ENCODE assay signal across 1 cellular context in the genomic region with DNA sequence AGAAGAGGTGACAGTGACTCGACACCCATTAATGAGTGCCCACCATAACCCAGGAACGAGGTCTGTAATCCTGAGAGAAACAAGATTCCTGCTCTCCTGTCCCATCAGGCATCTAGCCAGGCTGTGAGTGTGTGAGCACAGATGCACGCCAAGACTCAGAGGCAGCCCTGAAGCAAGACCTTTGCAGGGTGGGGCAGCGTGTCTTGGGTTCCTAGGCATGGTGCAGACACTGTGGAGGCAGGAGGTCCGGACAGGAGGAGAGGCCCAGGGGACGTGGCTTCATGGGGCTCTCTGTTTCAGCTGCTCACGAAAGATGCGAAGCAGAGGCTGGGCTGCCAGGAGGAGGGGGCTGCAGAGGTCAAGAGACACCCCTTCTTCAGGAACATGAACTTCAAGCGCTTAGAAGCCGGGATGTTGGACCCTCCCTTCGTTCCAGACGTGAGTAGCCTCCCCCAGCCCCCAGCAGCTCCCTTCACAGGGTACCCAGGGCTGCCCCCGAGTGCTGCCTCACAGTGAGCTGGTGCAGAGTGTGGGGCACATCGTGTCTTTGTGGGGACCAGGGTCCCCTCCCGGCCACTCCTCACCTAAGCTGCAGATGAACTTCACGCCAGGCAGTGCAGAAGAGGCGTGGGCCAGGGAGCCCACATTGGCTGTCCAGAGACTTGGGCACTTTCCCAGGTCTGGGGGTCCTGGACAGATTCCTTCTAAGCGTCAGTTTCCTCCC.
TF ChIP-seq lines count a peak whose summit lies in the region.

No MANE protein-coding gene starts in this region.

TF ChIP-seq in IMR-90, 13 proteins besides CTCF, POLR2A, EP300 and RAD21:
- TF ChIP-seq RCOR1 (IDR thresholded peaks at IDR 0.05; ENCODE audit: insufficient replicate concordance, low read length) (no peak), ELK1 (IDR thresholded peaks at IDR 0.05; ENCODE audit: borderline replicate concordance, low read depth, low read length) (no peak), CHD1 (IDR thresholded peaks at IDR 0.05; ENCODE audit: low read depth, low read length) (no peak), BHLHE40 (IDR thresholded peaks at IDR 0.05; ENCODE audit: low read depth, low read length) (no peak), MAFK (IDR thresholded peaks at IDR 0.05; ENCODE audit: low read depth, low read length) (no peak), SMC3 (IDR thresholded peaks at IDR 0.05; ENCODE audit: low read depth, low read length) (no peak), NFE2L2 (IDR thresholded peaks at IDR 0.05; ENCODE audit: low read depth, low read length) (no peak), FOS (IDR thresholded peaks at IDR 0.05; ENCODE audit: low read depth, low read length) (no peak)
- TF ChIP-seq, protein P1, sequence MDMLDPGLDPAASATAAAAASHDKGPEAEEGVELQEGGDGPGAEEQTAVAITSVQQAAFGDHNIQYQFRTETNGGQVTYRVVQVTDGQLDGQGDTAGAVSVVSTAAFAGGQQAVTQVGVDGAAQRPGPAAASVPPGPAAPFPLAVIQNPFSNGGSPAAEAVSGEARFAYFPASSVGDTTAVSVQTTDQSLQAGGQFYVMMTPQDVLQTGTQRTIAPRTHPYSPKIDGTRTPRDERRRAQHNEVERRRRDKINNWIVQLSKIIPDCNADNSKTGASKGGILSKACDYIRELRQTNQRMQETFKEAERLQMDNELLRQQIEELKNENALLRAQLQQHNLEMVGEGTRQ (IDR thresholded peaks at IDR 0.05; ENCODE audit: low read depth, low read length) = no peak
TF ChIP-seq in IMR-90: peak in this region for 0.
